Comparison of ENCODE assay signal across 3 cellular contexts in genomic region chr3:184134746-184135148, GRCh38.
TF ChIP-seq lines count a peak whose summit lies in the region.

No MANE protein-coding gene starts in this region.

TF ChIP-seq in GM12878, 131 proteins besides CTCF, POLR2A, EP300 and RAD21:
- TF ChIP-seq, protein P1, sequence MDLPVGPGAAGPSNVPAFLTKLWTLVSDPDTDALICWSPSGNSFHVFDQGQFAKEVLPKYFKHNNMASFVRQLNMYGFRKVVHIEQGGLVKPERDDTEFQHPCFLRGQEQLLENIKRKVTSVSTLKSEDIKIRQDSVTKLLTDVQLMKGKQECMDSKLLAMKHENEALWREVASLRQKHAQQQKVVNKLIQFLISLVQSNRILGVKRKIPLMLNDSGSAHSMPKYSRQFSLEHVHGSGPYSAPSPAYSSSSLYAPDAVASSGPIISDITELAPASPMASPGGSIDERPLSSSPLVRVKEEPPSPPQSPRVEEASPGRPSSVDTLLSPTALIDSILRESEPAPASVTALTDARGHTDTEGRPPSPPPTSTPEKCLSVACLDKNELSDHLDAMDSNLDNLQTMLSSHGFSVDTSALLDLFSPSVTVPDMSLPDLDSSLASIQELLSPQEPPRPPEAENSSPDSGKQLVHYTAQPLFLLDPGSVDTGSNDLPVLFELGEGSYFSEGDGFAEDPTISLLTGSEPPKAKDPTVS (IDR thresholded peaks at IDR 0.05; ENCODE audit: low read depth, low read length), result peak; percentile 50; the same call in 1 of the 2 replicates
- no peak for TF ChIP-seq POLR2AphosphoS5 (IDR thresholded peaks at IDR 0.05; ENCODE audit: low read length)

TF ChIP-seq in liver, 16 proteins besides CTCF, POLR2A, EP300 and RAD21:
- no peak for TF ChIP-seq GABPA (IDR thresholded peaks at IDR 0.05 in 1 of 2, conservative IDR thresholded peaks at IDR 0.05 in 1 of 2)
- no peak for TF ChIP-seq NR2F2 (IDR thresholded peaks at IDR 0.05)
- no peak for TF ChIP-seq YY1 (IDR thresholded peaks at IDR 0.05)
- no peak for TF ChIP-seq EGR1 (IDR thresholded peaks at IDR 0.05; ENCODE audit: low read depth in 2 of 2)
- TF ChIP-seq JUND (IDR thresholded peaks at IDR 0.05), result no peak
- TF ChIP-seq REST (IDR thresholded peaks at IDR 0.05), result no peak
- TF ChIP-seq HNF4A (conservative IDR thresholded peaks at IDR 0.05), result no peak
- no peak for TF ChIP-seq HNF4G (IDR thresholded peaks at IDR 0.05)
- no peak for TF ChIP-seq TAF1 (conservative IDR thresholded peaks at IDR 0.05)
- TF ChIP-seq ATF3 (IDR thresholded peaks at IDR 0.05), result no peak
- TF ChIP-seq ZBTB33 (IDR thresholded peaks at IDR 0.05), result no peak
- no peak for TF ChIP-seq FOXA2 (IDR thresholded peaks at IDR 0.05)
- TF ChIP-seq SP1 (IDR thresholded peaks at IDR 0.05), result no peak
- no peak for TF ChIP-seq RXRA (IDR thresholded peaks at IDR 0.05)
- TF ChIP-seq, protein P2, sequence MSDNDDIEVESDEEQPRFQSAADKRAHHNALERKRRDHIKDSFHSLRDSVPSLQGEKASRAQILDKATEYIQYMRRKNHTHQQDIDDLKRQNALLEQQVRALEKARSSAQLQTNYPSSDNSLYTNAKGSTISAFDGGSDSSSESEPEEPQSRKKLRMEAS (IDR thresholded peaks at IDR 0.05), result no peak
- no peak for TF ChIP-seq FOXA1 (IDR thresholded peaks at IDR 0.05)
TF ChIP-seq in liver: peak in this region for 0.

TF ChIP-seq in HEK293T, 16 proteins besides CTCF, POLR2A, EP300 and RAD21:
- no peak for TF ChIP-seq SP1 (IDR thresholded peaks at IDR 0.05)
